In genomic region chr6:163054641-163055040, GRCh38 we compare ENCODE assay signal across 27 cellular contexts.
"Had no signal": no experiment of that assay in that cellular context is flagged by ENCODE, and none has a peak within 500 bp of the region (broad histone marks: within the 10 kb centered on the region; RNA-seq: fewer than 3 reads in every experiment).

No MANE protein-coding gene starts in this region.

- H2AFZ ChIP-seq: hepatocyte, parathyroid adenoma had no signal

- H3K79me2 ChIP-seq: hepatocyte, parathyroid adenoma had no signal

- FAIRE-seq: kidney, small intestine had no signal

- H3K9ac ChIP-seq: parathyroid adenoma had no signal

- H3K4me1 ChIP-seq: gastrocnemius medialis, left lung, parathyroid adenoma, right lobe of liver, transverse colon, upper lobe of right lung, vagina had no signal

- H3K4me1 Mint-ChIP-seq: naive thymus-derived CD4-positive, alpha-beta T cell; nephron; stimulated activated naive B cell treated with anti-CD40 and anti-IgM and Interleukin-4, amounts not matched to agents 10 μg/mL and 1 μg/mL and 100 μg/mL, for 72 hours had no signal

- H3K4me2 ChIP-seq: hepatocyte had no signal

- DNase-seq: cortex of kidney; dorsolateral prefrontal cortex; effector CD4-positive, alpha-beta T cell; foreskin fibroblast; gastrocnemius medialis; head of caudate nucleus; kidney; left lung; mammary epithelial cell; mesendoderm; midbrain; naive thymus-derived CD4-positive, alpha-beta T cell; right lobe of liver; small intestine; stimulated activated CD4-positive, alpha-beta T cell treated with anti-CD3 and anti-CD28 coated beads, Interleukin-15, amount 100 ng/mL, for 24 hours; stimulated activated CD4-positive, alpha-beta T cell treated with anti-CD3 and anti-CD28 coated beads, Interleukin-2, amount 100 ng/mL, for 48 hours; stimulated activated naive B cell treated with anti-CD40 and anti-IgM and Interleukin-4, amounts not matched to agents 10 μg/mL and 1 μg/mL and 100 μg/mL, for 72 hours; transverse colon; upper lobe of right lung had no signal

- H3K27me3 Mint-ChIP-seq: progenitor cell of endocrine pancreas; stimulated activated naive B cell treated with anti-CD40 and anti-IgM and Interleukin-4, amounts not matched to agents 10 μg/mL and 1 μg/mL and 100 μg/mL, for 72 hours; stimulated activated naive CD8-positive, alpha-beta T cell treated with anti-CD3 and anti-CD28 coated beads, Interleukin-15, Interleukin-2, amounts not matched to agents 100 ng/mL and 50 ng/mL, for 24 hours had no signal

- H3K4me3 Mint-ChIP-seq: naive thymus-derived CD4-positive, alpha-beta T cell; nephron; stimulated activated naive B cell treated with anti-CD40 and anti-IgM and Interleukin-4, amounts not matched to agents 10 μg/mL and 1 μg/mL and 100 μg/mL, for 72 hours; stimulated activated naive CD8-positive, alpha-beta T cell treated with anti-CD3 and anti-CD28 coated beads, Interleukin-15, Interleukin-2, amounts not matched to agents 100 ng/mL and 50 ng/mL, for 24 hours had no signal

- H3K36me3 ChIP-seq: gastrocnemius medialis, left lung, right lobe of liver, transverse colon, upper lobe of right lung, vagina had no signal

- H3K9me3 ChIP-seq: gastrocnemius medialis, right lobe of liver, transverse colon, upper lobe of right lung, vagina had no signal

- H3K36me3 Mint-ChIP-seq: stimulated activated naive B cell treated with anti-CD40 and anti-IgM and Interleukin-4, amounts not matched to agents 10 μg/mL and 1 μg/mL and 100 μg/mL, for 72 hours had no signal

- H3K27me3 ChIP-seq: dorsolateral prefrontal cortex, gastrocnemius medialis, hepatocyte, left lung, right lobe of liver, transverse colon, upper lobe of right lung, vagina had no signal

- H3K27ac Mint-ChIP-seq: naive thymus-derived CD4-positive, alpha-beta T cell; nephron; progenitor cell of endocrine pancreas; stimulated activated naive B cell treated with anti-CD40 and anti-IgM and Interleukin-4, amounts not matched to agents 10 μg/mL and 1 μg/mL and 100 μg/mL, for 72 hours; stimulated activated naive CD8-positive, alpha-beta T cell treated with anti-CD3 and anti-CD28 coated beads, Interleukin-15, Interleukin-2, amounts not matched to agents 100 ng/mL and 50 ng/mL, for 24 hours had no signal

- H3K27ac ChIP-seq: dorsolateral prefrontal cortex, epithelial cell of prostate, gastrocnemius medialis, hepatocyte, left lung, parathyroid adenoma, right lobe of liver, transverse colon, upper lobe of right lung, vagina had no signal

- ATAC-seq: esophagus mucosa; gastrocnemius medialis; left lung; naive thymus-derived CD4-positive, alpha-beta T cell; right lobe of liver; stimulated activated naive B cell treated with anti-CD40 and anti-IgM and Interleukin-4, amounts not matched to agents 10 μg/mL and 1 μg/mL and 100 μg/mL, for 72 hours; upper lobe of right lung had no signal

- H3K4me3 ChIP-seq: dorsolateral prefrontal cortex, gastrocnemius medialis, hepatocyte, left lung, right lobe of liver, transverse colon, upper lobe of right lung, vagina had no signal
